In the genomic region with DNA sequence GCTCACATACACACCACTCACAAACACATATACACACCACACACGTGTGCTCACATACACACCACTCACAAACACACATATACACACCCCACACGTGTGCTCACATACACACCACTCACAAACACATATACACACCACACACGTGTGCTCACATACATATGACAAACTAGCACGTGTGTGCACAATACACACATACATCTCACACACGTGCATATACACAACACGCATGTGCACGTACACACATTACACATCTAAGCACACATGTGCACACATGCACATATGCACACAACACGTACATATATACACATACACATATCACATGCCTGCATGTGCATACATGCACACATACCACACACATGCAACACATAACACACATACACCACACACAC, we compare ENCODE assay signal across 30 cellular contexts.
"Had no signal": no experiment of that assay in that cellular context is flagged by ENCODE, and none has a peak within 500 bp of the region (broad histone marks: within the 10 kb centered on the region; RNA-seq: fewer than 3 reads in every experiment).

No MANE protein-coding gene starts in this region.

- H2AFZ ChIP-seq: hepatocyte, neural progenitor cell had no signal

- H3K36me3 ChIP-seq: colonic mucosa, esophagus muscularis mucosa, gastroesophageal sphincter, heart left ventricle, neural progenitor cell, prostate gland, right atrium auricular region, sigmoid colon, thoracic aorta, tibial nerve, upper lobe of left lung, vagina had no signal

- H3K4me3 ChIP-seq: colonic mucosa, esophagus muscularis mucosa, gastroesophageal sphincter, heart left ventricle, hepatocyte, lung, mucosa of descending colon, neural progenitor cell, prostate gland, right atrium auricular region, sigmoid colon, thoracic aorta, tibial nerve, upper lobe of left lung, vagina had no signal

- H3K4me2 ChIP-seq: hepatocyte, neural progenitor cell had no signal

- FAIRE-seq: kidney had no signal

- ATAC-seq: foreskin keratinocyte; gastroesophageal sphincter; heart left ventricle; left lobe of liver; mucosa of descending colon; stimulated activated memory B cell treated with anti-CD40 and anti-IgM and Interleukin-4, amounts not matched to agents 10 μg/mL and 1 μg/mL and 100 μg/mL, for 72 hours; stimulated activated naive CD8-positive, alpha-beta T cell treated with anti-CD3 and anti-CD28 coated beads, Interleukin-15, Interleukin-2, amounts not matched to agents 100 U/mL and 50 U/mL, for 24 hours had no signal

- DNase-seq: colonic mucosa; effector CD8-positive, alpha-beta T cell; endodermal cell; foreskin keratinocyte; heart left ventricle; kidney; mucosa of descending colon; naive B cell; nucleus accumbens; sigmoid colon; stimulated activated CD4-positive, alpha-beta T cell treated with anti-CD3 and anti-CD28 coated beads, Interleukin-4, amount 100 ng/mL, for 4 hours; stimulated activated naive CD8-positive, alpha-beta T cell treated with anti-CD3 and anti-CD28 coated beads, Interleukin-15, Interleukin-2, amounts not matched to agents 100 U/mL and 50 U/mL, for 24 hours; substantia nigra had no signal

- H3K4me1 ChIP-seq: colonic mucosa, esophagus muscularis mucosa, foreskin keratinocyte, gastroesophageal sphincter, heart left ventricle, prostate gland, right atrium auricular region, sigmoid colon, tibial nerve, upper lobe of left lung, vagina had no signal

- H3K9me3 Mint-ChIP-seq: dendritic cell treated with granulocyte-macrophage colony-stimulating factor and Interleukin-4, amounts not matched to agents 40 ng/mL and 50 ng/mL, for 4 days; memory B cell; mesothelial cell of epicardium; naive B cell; nephron; stimulated activated memory B cell treated with anti-CD40 and anti-IgM and Interleukin-4, amounts not matched to agents 10 μg/mL and 1 μg/mL and 100 μg/mL, for 72 hours had no signal

- H3K4me1 Mint-ChIP-seq: endodermal cell; memory B cell; mesothelial cell of epicardium; naive B cell; stimulated activated memory B cell treated with anti-CD40 and anti-IgM and Interleukin-4, amounts not matched to agents 10 μg/mL and 1 μg/mL and 100 μg/mL, for 72 hours had no signal

- H3K36me3 Mint-ChIP-seq: memory B cell; mesothelial cell of epicardium; naive B cell; neural progenitor cell; stimulated activated memory B cell treated with anti-CD40 and anti-IgM and Interleukin-4, amounts not matched to agents 10 μg/mL and 1 μg/mL and 100 μg/mL, for 72 hours had no signal

- H3K4me3 Mint-ChIP-seq: dendritic cell treated with granulocyte-macrophage colony-stimulating factor and Interleukin-4, amounts not matched to agents 40 ng/mL and 50 ng/mL, for 4 days; endodermal cell; memory B cell; mesothelial cell of epicardium; naive B cell; nephron; neural progenitor cell; stimulated activated memory B cell treated with anti-CD40 and anti-IgM and Interleukin-4, amounts not matched to agents 10 μg/mL and 1 μg/mL and 100 μg/mL, for 72 hours had no signal

- H3K27ac ChIP-seq: colonic mucosa, esophagus muscularis mucosa, foreskin keratinocyte, gastroesophageal sphincter, heart left ventricle, hepatocyte, neural progenitor cell, prostate gland, right atrium auricular region, sigmoid colon, thoracic aorta, tibial nerve, upper lobe of left lung, vagina had no signal

- H3K27me3 ChIP-seq: colonic mucosa, foreskin keratinocyte, hepatocyte, neural progenitor cell, right atrium auricular region, sigmoid colon, tibial nerve, upper lobe of left lung, vagina had no signal

- H3K9me3 ChIP-seq: colonic mucosa, esophagus muscularis mucosa, gastroesophageal sphincter, heart left ventricle, mucosa of descending colon, prostate gland, right atrium auricular region, sigmoid colon, thoracic aorta, upper lobe of left lung, vagina had no signal

- H3K27ac Mint-ChIP-seq: dendritic cell treated with granulocyte-macrophage colony-stimulating factor and Interleukin-4, amounts not matched to agents 40 ng/mL and 50 ng/mL, for 4 days; endodermal cell; memory B cell; mesothelial cell of epicardium; naive B cell; nephron; neural progenitor cell; stimulated activated memory B cell treated with anti-CD40 and anti-IgM and Interleukin-4, amounts not matched to agents 10 μg/mL and 1 μg/mL and 100 μg/mL, for 72 hours had no signal

- H3K9ac ChIP-seq: neural progenitor cell had no signal
